In genomic region chr16:9378876-9379275, GRCh38 we compare ENCODE assay signal across 19 cellular contexts.
DNase-seq lines count a peak whose midpoint lies in the region; TF ChIP-seq lines count a peak whose summit lies in the region.
"Had no signal": no experiment of that assay in that cellular context is flagged by ENCODE, and none has a peak within 500 bp of the region (broad histone marks: within the 10 kb centered on the region; RNA-seq: fewer than 3 reads in every experiment).

No MANE protein-coding gene starts in this region.

- no peak for TF ChIP-seq CTCF in HL-60 (IDR thresholded peaks at IDR 0.05; ENCODE audit: insufficient read depth, low read length)
- TF ChIP-seq CTCF in nephron (IDR thresholded peaks at IDR 0.05; ENCODE audit: unreplicated experiment in 3 of 3), result no peak
- no peak for TF ChIP-seq CTCF in GM10248 (IDR thresholded peaks at IDR 0.05; ENCODE audit: control extremely low read depth, extremely low read depth, low read depth, missing control alignments)

- POLR2A ChIA-PET in GM10248 (lab: Yijun Ruan, JAX), result no interaction called here
- POLR2A ChIA-PET in activated CD4-positive, alpha-beta memory T cell treated with anti-CD3 and anti-CD28 coated beads, Interleukin-2, amount 10 ng/mL, durations not matched to agents 7 days and 5 days (lab: Charles Lee), result no interaction called here

- H3K4me3 ChIP-seq in HL-60 (replicated peaks; ENCODE audit: insufficient read depth, low read length), result no peak overlapping the region
- no peak overlapping the region for H3K4me3 ChIP-seq in SJCRH30

- peak overlapping the region in 2 of 3 experiments; percentile 17 to 32 for H3K27ac Mint-ChIP-seq in nephron
- H3K27ac Mint-ChIP-seq in activated CD4-positive, alpha-beta memory T cell treated with anti-CD3 and anti-CD28 coated beads, Interleukin-2, amount 10 ng/mL, durations not matched to agents 7 days and 5 days, result no peak overlapping the region
- H3K27ac Mint-ChIP-seq: activated naive CD8-positive, alpha-beta T cell treated with anti-CD3 and anti-CD28 coated beads, Interleukin-2, amount 10 ng/mL, durations not matched to agents 7 days and 5 days; nephron progenitor cell had no signal

- CTCF ChIA-PET in GM10248 (lab: Yijun Ruan, JAX), result no interaction called here
- CTCF ChIA-PET in activated CD4-positive, alpha-beta memory T cell treated with anti-CD3 and anti-CD28 coated beads, Interleukin-2, amount 10 ng/mL, durations not matched to agents 7 days and 5 days (lab: Charles Lee), result interaction anchor here (0.5 kb wide), 1 partner anchor 1242 kb away, joined by 5 read pairs; no protein-coding TSS in a partner anchor

- no peaks in the 10 kb centered on the region for H3K27me3 ChIP-seq in HL-60 (ENCODE audit: insufficient read depth, poor library complexity, severe bottlenecking)
- H3K27me3 ChIP-seq in SJCRH30, result no peaks in the 10 kb centered on the region; the same call in 1 of the 2 replicates

- H3K4me1 Mint-ChIP-seq in nephron, result no peaks in the 10 kb centered on the region
- no peaks in the 10 kb centered on the region for H3K4me1 Mint-ChIP-seq in activated CD4-positive, alpha-beta memory T cell treated with anti-CD3 and anti-CD28 coated beads, Interleukin-2, amount 10 ng/mL, durations not matched to agents 7 days and 5 days
- H3K4me1 Mint-ChIP-seq: activated naive CD8-positive, alpha-beta T cell treated with anti-CD3 and anti-CD28 coated beads, Interleukin-2, amount 10 ng/mL, durations not matched to agents 7 days and 5 days had no signal

- H3K4me3 Mint-ChIP-seq in nephron, result no peak overlapping the region
- H3K4me3 Mint-ChIP-seq in activated CD4-positive, alpha-beta memory T cell treated with anti-CD3 and anti-CD28 coated beads, Interleukin-2, amount 10 ng/mL, durations not matched to agents 7 days and 5 days, result no peak overlapping the region
- H3K4me3 Mint-ChIP-seq: activated naive CD8-positive, alpha-beta T cell treated with anti-CD3 and anti-CD28 coated beads, Interleukin-2, amount 10 ng/mL, durations not matched to agents 7 days and 5 days; nephron progenitor cell had no signal

- no peaks in the 10 kb centered on the region for H3K36me3 ChIP-seq in SJCRH30

- no peaks in the 10 kb centered on the region for H3K36me3 Mint-ChIP-seq in nephron (ENCODE audit: low read depth)
- no peaks in the 10 kb centered on the region for H3K36me3 Mint-ChIP-seq in activated CD4-positive, alpha-beta memory T cell treated with anti-CD3 and anti-CD28 coated beads, Interleukin-2, amount 10 ng/mL, durations not matched to agents 7 days and 5 days (ENCODE audit: low read depth)
- H3K36me3 Mint-ChIP-seq: activated naive CD8-positive, alpha-beta T cell treated with anti-CD3 and anti-CD28 coated beads, Interleukin-2, amount 10 ng/mL, durations not matched to agents 7 days and 5 days had no signal

- peak; percentile 32 to 66 for DNase-seq in HL-60 (ENCODE audit: low read depth in 1 of 2, low spot score in 1 of 2)
- DNase-seq in SJCRH30, result peak; percentile 5 to 6
- DNase-seq in glomerular endothelial cell (ENCODE audit: extremely low read depth, low read depth, low spot score), result peak; percentile 87
- no peak for DNase-seq in NCI-H526 (lab: John Stamatoyannopoulos, UW)
- no peak for DNase-seq in GM10248 (ENCODE audit: extremely low spot score)
- DNase-seq in activated CD4-positive, alpha-beta memory T cell treated with anti-CD3 and anti-CD28 coated beads, Interleukin-2, amount 10 ng/mL, durations not matched to agents 7 days and 5 days, result no peak
- DNase-seq: activated CD4-positive, alpha-beta T cell treated with anti-CD3 and anti-CD28 coated beads, Interleukin-2, amount 50 U/mL, for 1 hour; activated CD8-positive, alpha-beta memory T cell treated with anti-CD3 and anti-CD28 coated beads, Interleukin-2, amount 50 U/mL, for 4 hours; activated naive CD8-positive, alpha-beta T cell treated with anti-CD3 and anti-CD28 coated beads, Interleukin-2, amount 10 ng/mL, durations not matched to agents 7 days and 5 days; EL; KG1; left cardiac atrium; NCI-H1092; NCI-H2029 treated with DMSO at 0.1 percent for 48 hours; NCI-H345; nephron progenitor cell; posterior cingulate gyrus had no signal

- no peaks in the 10 kb centered on the region for H3K9me3 ChIP-seq in SJCRH30 (replicated peaks)

- peaks cover 4% of the 10 kb centered on the region for H3K9me3 Mint-ChIP-seq in nephron
- peaks cover 1% of the 10 kb centered on the region for H3K9me3 Mint-ChIP-seq in activated CD4-positive, alpha-beta memory T cell treated with anti-CD3 and anti-CD28 coated beads, Interleukin-2, amount 10 ng/mL, durations not matched to agents 7 days and 5 days

- H3K27me3 Mint-ChIP-seq in nephron (ENCODE audit: low read depth), result peaks cover 16% of the 10 kb centered on the region
- no peaks in the 10 kb centered on the region for H3K27me3 Mint-ChIP-seq in activated CD4-positive, alpha-beta memory T cell treated with anti-CD3 and anti-CD28 coated beads, Interleukin-2, amount 10 ng/mL, durations not matched to agents 7 days and 5 days

- H3K27ac ChIP-seq in HL-60 (replicated peaks), result no peak overlapping the region
- no peak overlapping the region for H3K27ac ChIP-seq in SJCRH30
- H3K27ac ChIP-seq: C4-2B had no signal

- H3K4me1 ChIP-seq in SJCRH30, result no peaks in the 10 kb centered on the region

Comparison
In these comparisons a context has a peak if more than half of its experiments do, and no peak if none do; other contexts are left out.
1. DNase-seq: peak in HL-60 (2 of 2), SJCRH30 (2 of 2) and glomerular endothelial cell (single experiment); none in NCI-H526 (0 of 2), GM10248 (single experiment) and activated CD4-positive, alpha-beta memory T cell treated with anti-CD3 and anti-CD28 coated beads, Interleukin-2, amount 10 ng/mL, durations not matched to agents 7 days and 5 days (single experiment).